ENCODE assay signal across 15 cellular contexts in genomic region chr9:113569472-113570060, GRCh38.
A peak's percentile ranks its signal among the peaks of the same experiment; 100 is the strongest.
DNase-seq lines count a peak whose midpoint lies in the region; ATAC-seq and TF ChIP-seq lines count a peak whose summit lies in the region.
"Had no signal": no experiment of that assay in that cellular context is flagged by ENCODE, and none has a peak within 500 bp of the region (broad histone marks: within the 10 kb centered on the region; RNA-seq: fewer than 3 reads in every experiment).

No MANE protein-coding gene starts in this region.

- H3K4me3 Mint-ChIP-seq in CD8-positive, alpha-beta T cell, result no peak overlapping the region
- H3K4me3 Mint-ChIP-seq in activated T-helper 2 cell treated with anti-CD3 and anti-CD28 coated beads, Interferon-gamma antibody, Interleukin-2, Interleukin-4, amounts not matched to agents 10 μg/mL and 5 μg/mL and 100 μg/mL, durations not matched to agents 14 hours and 24 hours and 36 hours (ENCODE audit: low read depth), result no peak overlapping the region
- H3K4me3 Mint-ChIP-seq: naive B cell had no signal

- H3K36me3 Mint-ChIP-seq in CD8-positive, alpha-beta T cell, result peaks cover 14% of the 10 kb centered on the region
- no peaks in the 10 kb centered on the region for H3K36me3 Mint-ChIP-seq in activated T-helper 2 cell treated with anti-CD3 and anti-CD28 coated beads, Interferon-gamma antibody, Interleukin-2, Interleukin-4, amounts not matched to agents 10 μg/mL and 5 μg/mL and 100 μg/mL, durations not matched to agents 14 hours and 24 hours and 36 hours (ENCODE audit: low read depth)
- H3K36me3 Mint-ChIP-seq: naive B cell had no signal

- H3K9me3 ChIP-seq in CD8-positive, alpha-beta T cell (ENCODE audit: low read length), result no peaks in the 10 kb centered on the region
- H3K9me3 ChIP-seq in RWPE2 (ENCODE audit: severe bottlenecking) (no peaks in the 10 kb centered on the region), gastrocnemius medialis (no peaks in the 10 kb centered on the region)
- H3K9me3 ChIP-seq: BE2C, MG63, suprapubic skin had no signal

- no peaks in the 10 kb centered on the region for H3K27me3 Mint-ChIP-seq in CD8-positive, alpha-beta T cell (ENCODE audit: low read depth)
- no peaks in the 10 kb centered on the region for H3K27me3 Mint-ChIP-seq in activated T-helper 2 cell treated with anti-CD3 and anti-CD28 coated beads, Interferon-gamma antibody, Interleukin-2, Interleukin-4, amounts not matched to agents 10 μg/mL and 5 μg/mL and 100 μg/mL, durations not matched to agents 14 hours and 24 hours and 36 hours (ENCODE audit: low read depth)

- no peaks in the 10 kb centered on the region for H3K9me3 Mint-ChIP-seq in CD8-positive, alpha-beta T cell
- H3K9me3 Mint-ChIP-seq in activated T-helper 2 cell treated with anti-CD3 and anti-CD28 coated beads, Interferon-gamma antibody, Interleukin-2, Interleukin-4, amounts not matched to agents 10 μg/mL and 5 μg/mL and 100 μg/mL, durations not matched to agents 14 hours and 24 hours and 36 hours, result no peaks in the 10 kb centered on the region
- H3K9me3 Mint-ChIP-seq: naive B cell had no signal

- intact Hi-C loops in CD8-positive, alpha-beta T cell (cut with DNase I, micrococcal nuclease), result no loop called here
- intact Hi-C loops in gastrocnemius medialis (cut with DNase I; ENCODE audit: low total_unique reads), result loop anchor here (5.0 kb wide), 1 partner anchor 107 kb away; the partner anchor contains the start of gene RGS3
- intact Hi-C loops in activated T-helper 2 cell treated with anti-CD3 and anti-CD28 coated beads, Interferon-gamma antibody, Interleukin-2, Interleukin-4, amounts not matched to agents 10 μg/mL and 5 μg/mL and 100 μg/mL, durations not matched to agents 14 hours and 24 hours and 36 hours (cut with micrococcal nuclease), result no loop called here

- peaks cover 24% of the 10 kb centered on the region for H3K4me1 ChIP-seq in CD8-positive, alpha-beta T cell (ENCODE audit: insufficient read depth, low read length)
- H3K4me1 ChIP-seq in RWPE2 (ENCODE audit: insufficient read depth, poor library complexity, severe bottlenecking) (peaks cover 34% of the 10 kb centered on the region), gastrocnemius medialis (peaks cover 73 to 85% of the 10 kb centered on the region in 2 donors)

- POLR2A ChIA-PET in CD8-positive, alpha-beta T cell (lab: Charles Lee), result interaction anchor here (1.5 kb wide), 1 partner anchor 10 kb away, joined by 7 read pairs; no protein-coding TSS in a partner anchor

- H3K4me3 ChIP-seq in CD8-positive, alpha-beta T cell (ENCODE audit: low read depth, low read length), result no peak overlapping the region
- H3K4me3 ChIP-seq in RWPE2 (ENCODE audit: severe bottlenecking) (no peak overlapping the region), gastrocnemius medialis (no peak overlapping the region)
- H3K4me3 ChIP-seq: MG63, suprapubic skin had no signal

- H3K27ac ChIP-seq in CD8-positive, alpha-beta T cell (ENCODE audit: low read depth, low read length), result no peak overlapping the region
- H3K27ac ChIP-seq in RWPE2 (ENCODE audit: poor library complexity, severe bottlenecking), result no peak overlapping the region
- H3K27ac ChIP-seq in epithelial cell of prostate, result peak overlapping the region; percentile 38
- H3K27ac ChIP-seq in gastrocnemius medialis, result peak overlapping the region; percentile 71 to 79 (median 78)
- H3K27ac ChIP-seq: suprapubic skin had no signal

- H3K36me3 ChIP-seq in CD8-positive, alpha-beta T cell (ENCODE audit: insufficient read depth, low read length), result peaks cover under 1% of the 10 kb centered on the region
- no peaks in the 10 kb centered on the region for H3K36me3 ChIP-seq in RWPE2 (ENCODE audit: low read depth)
- H3K36me3 ChIP-seq in gastrocnemius medialis, result no peaks in the 10 kb centered on the region
- H3K36me3 ChIP-seq: BE2C, MG63, suprapubic skin had no signal

- no peaks in the 10 kb centered on the region for H3K27me3 ChIP-seq in CD8-positive, alpha-beta T cell (ENCODE audit: insufficient read depth, low read length)
- H3K27me3 ChIP-seq in RWPE2 (ENCODE audit: insufficient read depth, poor library complexity, severe bottlenecking) (no peaks in the 10 kb centered on the region), gastrocnemius medialis (no peaks in the 10 kb centered on the region)
- H3K27me3 ChIP-seq: BE2C, MG63, suprapubic skin had no signal

- no peak for TF ChIP-seq POLR2A in gastrocnemius medialis (IDR thresholded peaks at IDR 0.05)

- ATAC-seq in CD8-positive, alpha-beta T cell, result no peak
- no peak for ATAC-seq in RWPE2 (ENCODE audit: low read depth)
- ATAC-seq in gastrocnemius medialis, result no peak
- ATAC-seq in HG03439 (IDR thresholded peaks at IDR 0.05; ENCODE audit: unreplicated experiment), result no peak

- TF ChIP-seq CTCF in CD8-positive, alpha-beta T cell (IDR thresholded peaks at IDR 0.05), result no peak
- TF ChIP-seq CTCF in RWPE2 (IDR thresholded peaks at IDR 0.05; ENCODE audit: poor library complexity, severe bottlenecking), result no peak
- no peak for TF ChIP-seq CTCF in gastrocnemius medialis (IDR thresholded peaks at IDR 0.05 in 4 of 5, conservative IDR thresholded peaks at IDR 0.05 in 1 of 5)

- in situ Hi-C loops in gastrocnemius medialis (cut with MboI; ENCODE audit: low sequenced_read_pairs in 4 of 4), result no loop called here

- CTCF ChIA-PET in CD8-positive, alpha-beta T cell (lab: Charles Lee), result interaction anchor here (0.8 kb wide), 1 partner anchor 123 kb away, joined by 5 read pairs; no protein-coding TSS in a partner anchor

- no peak for DNase-seq in CD8-positive, alpha-beta T cell
- peak; percentile 9 for DNase-seq in RWPE2 (ENCODE audit: low spot score)
- no peak for DNase-seq in epithelial cell of prostate (ENCODE audit: low read depth, low spot score)
- peak in 1 of 2 donors; percentile 6 for DNase-seq in gastrocnemius medialis
- no peak for DNase-seq in activated T-helper 2 cell treated with anti-CD3 and anti-CD28 coated beads, Interferon-gamma antibody, Interleukin-2, Interleukin-4, amounts not matched to agents 10 μg/mL and 5 μg/mL and 100 μg/mL, durations not matched to agents 14 hours and 24 hours and 36 hours (ENCODE audit: low spot score)
- no peak for DNase-seq in putamen (ENCODE audit: low spot score)
- DNase-seq: activated CD4-positive, alpha-beta T cell treated with anti-CD3 and anti-CD28 coated beads for 48 hours; BE2C; HCEC 1CT; MG63; naive B cell; SIG-M5; stimulated activated CD4-positive, alpha-beta T cell treated with anti-CD3 and anti-CD28 coated beads, Interleukin-1b, Interleukin-23, amount 100 ng/mL, for 48 hours had no signal

- H3K27ac Mint-ChIP-seq in CD8-positive, alpha-beta T cell, result peak overlapping the region; percentile 55
- no peak overlapping the region for H3K27ac Mint-ChIP-seq in activated T-helper 2 cell treated with anti-CD3 and anti-CD28 coated beads, Interferon-gamma antibody, Interleukin-2, Interleukin-4, amounts not matched to agents 10 μg/mL and 5 μg/mL and 100 μg/mL, durations not matched to agents 14 hours and 24 hours and 36 hours

- H3K4me1 Mint-ChIP-seq in CD8-positive, alpha-beta T cell (ENCODE audit: low read depth), result peaks cover 49% of the 10 kb centered on the region
- peaks cover 17% of the 10 kb centered on the region for H3K4me1 Mint-ChIP-seq in activated T-helper 2 cell treated with anti-CD3 and anti-CD28 coated beads, Interferon-gamma antibody, Interleukin-2, Interleukin-4, amounts not matched to agents 10 μg/mL and 5 μg/mL and 100 μg/mL, durations not matched to agents 14 hours and 24 hours and 36 hours (ENCODE audit: low read depth)

Comparison
In these comparisons a context has a peak if more than half of its experiments do, and no peak if none do; other contexts are left out.
1. H3K27ac ChIP-seq: peak in epithelial cell of prostate (single experiment) and gastrocnemius medialis (4 of 4); none in CD8-positive, alpha-beta T cell (single experiment) and RWPE2 (single experiment).